ENCODE assay signal across 1 cellular context in the genomic region with DNA sequence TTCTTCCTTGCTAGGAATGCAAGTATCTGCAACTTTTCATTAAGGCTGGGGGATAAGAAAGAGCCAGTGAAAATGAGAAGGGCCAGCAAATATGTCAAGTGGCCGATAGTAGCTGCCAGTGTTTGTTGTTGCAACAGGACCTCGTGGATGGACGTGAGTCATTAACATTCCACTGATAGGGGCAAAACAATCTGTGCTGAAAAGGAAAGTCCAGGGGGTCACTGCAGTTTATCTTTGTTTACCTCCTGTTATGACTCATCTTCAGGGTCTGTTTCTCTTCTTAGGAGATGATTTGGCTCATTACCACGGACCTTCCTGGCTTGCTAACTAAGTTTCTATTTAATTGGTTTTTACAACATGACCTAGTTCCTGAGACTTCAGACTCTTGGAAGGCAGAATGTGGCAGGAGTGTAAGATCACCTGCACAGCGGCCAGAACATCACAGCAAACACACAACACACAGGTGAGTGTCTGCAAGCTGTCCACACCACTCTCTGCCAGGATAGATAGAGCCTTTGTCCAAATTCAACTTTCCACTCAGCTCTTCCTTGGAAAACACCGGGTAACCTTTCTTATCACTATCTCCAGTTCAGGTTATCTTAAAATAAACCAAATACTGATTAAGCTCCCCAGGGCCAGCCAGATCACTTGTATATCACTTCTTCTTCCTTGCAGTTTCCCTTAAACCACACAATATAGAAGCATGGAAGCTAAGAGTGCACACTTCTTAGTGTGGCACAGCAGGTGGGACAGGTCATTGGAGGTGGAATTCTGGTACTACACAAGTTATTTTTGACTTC.
TF ChIP-seq lines count a peak whose summit lies in the region.

No MANE protein-coding gene starts in this region.

TF ChIP-seq in HepG2, 621 proteins besides CTCF, POLR2A, EP300 and RAD21 (continued from another document and continues in another):
- TF ChIP-seq, protein P1, sequence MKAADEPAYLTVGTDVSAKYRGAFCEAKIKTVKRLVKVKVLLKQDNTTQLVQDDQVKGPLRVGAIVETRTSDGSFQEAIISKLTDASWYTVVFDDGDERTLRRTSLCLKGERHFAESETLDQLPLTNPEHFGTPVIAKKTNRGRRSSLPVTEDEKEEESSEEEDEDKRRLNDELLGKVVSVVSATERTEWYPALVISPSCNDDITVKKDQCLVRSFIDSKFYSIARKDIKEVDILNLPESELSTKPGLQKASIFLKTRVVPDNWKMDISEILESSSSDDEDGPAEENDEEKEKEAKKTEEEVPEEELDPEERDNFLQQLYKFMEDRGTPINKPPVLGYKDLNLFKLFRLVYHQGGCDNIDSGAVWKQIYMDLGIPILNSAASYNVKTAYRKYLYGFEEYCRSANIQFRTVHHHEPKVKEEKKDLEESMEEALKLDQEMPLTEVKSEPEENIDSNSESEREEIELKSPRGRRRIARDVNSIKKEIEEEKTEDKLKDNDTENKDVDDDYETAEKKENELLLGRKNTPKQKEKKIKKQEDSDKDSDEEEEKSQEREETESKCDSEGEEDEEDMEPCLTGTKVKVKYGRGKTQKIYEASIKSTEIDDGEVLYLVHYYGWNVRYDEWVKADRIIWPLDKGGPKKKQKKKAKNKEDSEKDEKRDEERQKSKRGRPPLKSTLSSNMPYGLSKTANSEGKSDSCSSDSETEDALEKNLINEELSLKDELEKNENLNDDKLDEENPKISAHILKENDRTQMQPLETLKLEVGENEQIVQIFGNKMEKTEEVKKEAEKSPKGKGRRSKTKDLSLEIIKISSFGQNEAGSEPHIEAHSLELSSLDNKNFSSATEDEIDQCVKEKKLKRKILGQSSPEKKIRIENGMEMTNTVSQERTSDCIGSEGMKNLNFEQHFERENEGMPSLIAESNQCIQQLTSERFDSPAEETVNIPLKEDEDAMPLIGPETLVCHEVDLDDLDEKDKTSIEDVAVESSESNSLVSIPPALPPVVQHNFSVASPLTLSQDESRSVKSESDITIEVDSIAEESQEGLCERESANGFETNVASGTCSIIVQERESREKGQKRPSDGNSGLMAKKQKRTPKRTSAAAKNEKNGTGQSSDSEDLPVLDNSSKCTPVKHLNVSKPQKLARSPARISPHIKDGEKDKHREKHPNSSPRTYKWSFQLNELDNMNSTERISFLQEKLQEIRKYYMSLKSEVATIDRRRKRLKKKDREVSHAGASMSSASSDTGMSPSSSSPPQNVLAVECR (CRISPR knock-in tag; IDR thresholded peaks at IDR 0.05; ENCODE audit: borderline replicate concordance): peak; percentile 24; the same call in 1 of the 2 replicates
- TF ChIP-seq, protein P2, sequence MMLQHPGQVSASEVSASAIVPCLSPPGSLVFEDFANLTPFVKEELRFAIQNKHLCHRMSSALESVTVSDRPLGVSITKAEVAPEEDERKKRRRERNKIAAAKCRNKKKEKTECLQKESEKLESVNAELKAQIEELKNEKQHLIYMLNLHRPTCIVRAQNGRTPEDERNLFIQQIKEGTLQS (CRISPR knock-in tag; IDR thresholded peaks at IDR 0.05): peak; percentile 95
- TF ChIP-seq ZNF530 (CRISPR knock-in tag; IDR thresholded peaks at IDR 0.05; ENCODE audit: low read depth) (no peak), MIER3 (CRISPR knock-in tag; IDR thresholded peaks at IDR 0.05; ENCODE audit: borderline replicate concordance) (peak; percentile 76; the same call in 1 of the 2 replicates), RXRB (CRISPR knock-in tag; IDR thresholded peaks at IDR 0.05; ENCODE audit: borderline replicate concordance) (peak; percentile 96), MIXL1 (CRISPR knock-in tag; IDR thresholded peaks at IDR 0.05) (peak; percentile 94), CREB1 (IDR thresholded peaks at IDR 0.05) (peak; percentile 41; the same call in 1 of the 2 replicates), CREB1 (CRISPR knock-in tag; IDR thresholded peaks at IDR 0.05) (peak; percentile 46; the same call in 1 of the 2 replicates), ISL2 (CRISPR knock-in tag; IDR thresholded peaks at IDR 0.05) (peak; percentile 79), SRSF4 (IDR thresholded peaks at IDR 0.05; ENCODE audit: low read depth, low read length, poor library complexity, severe bottlenecking) (no peak), KDM4B (CRISPR knock-in tag; IDR thresholded peaks at IDR 0.05) (peak; percentile 87), ZBTB20 (CRISPR knock-in tag; IDR thresholded peaks at IDR 0.05; ENCODE audit: borderline replicate concordance, low read depth) (no peak), FOXK1 (CRISPR knock-in tag; IDR thresholded peaks at IDR 0.05; ENCODE audit: borderline replicate concordance, low read depth) (peak; percentile 93), FOXP1 (IDR thresholded peaks at IDR 0.05) (peak; percentile 88), FOXP1 (CRISPR knock-in tag; IDR thresholded peaks at IDR 0.05) (peak; percentile 97), PHF8 (CRISPR knock-in tag; IDR thresholded peaks at IDR 0.05) (no peak), ZNF292 (CRISPR knock-in tag; IDR thresholded peaks at IDR 0.05; ENCODE audit: borderline replicate concordance, low read depth) (no peak), PHF5A (CRISPR knock-in tag; IDR thresholded peaks at IDR 0.05; ENCODE audit: low read depth, unreplicated experiment) (peak; percentile 68), ATF2 (CRISPR knock-in tag; IDR thresholded peaks at IDR 0.05) (peak; percentile 39; the same call in 1 of the 2 replicates), ZNF7 (CRISPR knock-in tag; IDR thresholded peaks at IDR 0.05) (no peak), SP5 (CRISPR knock-in tag; IDR thresholded peaks at IDR 0.05; ENCODE audit: borderline replicate concordance, low read depth) (0 out of 2 replicates have a peak, but pooled peaks have one; percentile 48), NKX3-1 (CRISPR knock-in tag; IDR thresholded peaks at IDR 0.05) (peak; percentile 57; the same call in 1 of the 2 replicates), ARNTL (CRISPR knock-in tag; IDR thresholded peaks at IDR 0.05) (no peak; the same call in 1 of the 2 replicates), NR2F6 (IDR thresholded peaks at IDR 0.05) (peak; percentile 59), NR2F6 (CRISPR knock-in tag; IDR thresholded peaks at IDR 0.05) (peak; percentile 80), THAP8 (CRISPR knock-in tag; IDR thresholded peaks at IDR 0.05; ENCODE audit: borderline replicate concordance) (no peak)
- TF ChIP-seq, protein P3, sequence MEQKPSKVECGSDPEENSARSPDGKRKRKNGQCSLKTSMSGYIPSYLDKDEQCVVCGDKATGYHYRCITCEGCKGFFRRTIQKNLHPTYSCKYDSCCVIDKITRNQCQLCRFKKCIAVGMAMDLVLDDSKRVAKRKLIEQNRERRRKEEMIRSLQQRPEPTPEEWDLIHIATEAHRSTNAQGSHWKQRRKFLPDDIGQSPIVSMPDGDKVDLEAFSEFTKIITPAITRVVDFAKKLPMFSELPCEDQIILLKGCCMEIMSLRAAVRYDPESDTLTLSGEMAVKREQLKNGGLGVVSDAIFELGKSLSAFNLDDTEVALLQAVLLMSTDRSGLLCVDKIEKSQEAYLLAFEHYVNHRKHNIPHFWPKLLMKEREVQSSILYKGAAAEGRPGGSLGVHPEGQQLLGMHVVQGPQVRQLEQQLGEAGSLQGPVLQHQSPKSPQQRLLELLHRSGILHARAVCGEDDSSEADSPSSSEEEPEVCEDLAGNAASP (CRISPR knock-in tag; IDR thresholded peaks at IDR 0.05; ENCODE audit: borderline replicate concordance): peak; percentile 82; the same call in 1 of the 2 replicates
- TF ChIP-seq, protein P4, sequence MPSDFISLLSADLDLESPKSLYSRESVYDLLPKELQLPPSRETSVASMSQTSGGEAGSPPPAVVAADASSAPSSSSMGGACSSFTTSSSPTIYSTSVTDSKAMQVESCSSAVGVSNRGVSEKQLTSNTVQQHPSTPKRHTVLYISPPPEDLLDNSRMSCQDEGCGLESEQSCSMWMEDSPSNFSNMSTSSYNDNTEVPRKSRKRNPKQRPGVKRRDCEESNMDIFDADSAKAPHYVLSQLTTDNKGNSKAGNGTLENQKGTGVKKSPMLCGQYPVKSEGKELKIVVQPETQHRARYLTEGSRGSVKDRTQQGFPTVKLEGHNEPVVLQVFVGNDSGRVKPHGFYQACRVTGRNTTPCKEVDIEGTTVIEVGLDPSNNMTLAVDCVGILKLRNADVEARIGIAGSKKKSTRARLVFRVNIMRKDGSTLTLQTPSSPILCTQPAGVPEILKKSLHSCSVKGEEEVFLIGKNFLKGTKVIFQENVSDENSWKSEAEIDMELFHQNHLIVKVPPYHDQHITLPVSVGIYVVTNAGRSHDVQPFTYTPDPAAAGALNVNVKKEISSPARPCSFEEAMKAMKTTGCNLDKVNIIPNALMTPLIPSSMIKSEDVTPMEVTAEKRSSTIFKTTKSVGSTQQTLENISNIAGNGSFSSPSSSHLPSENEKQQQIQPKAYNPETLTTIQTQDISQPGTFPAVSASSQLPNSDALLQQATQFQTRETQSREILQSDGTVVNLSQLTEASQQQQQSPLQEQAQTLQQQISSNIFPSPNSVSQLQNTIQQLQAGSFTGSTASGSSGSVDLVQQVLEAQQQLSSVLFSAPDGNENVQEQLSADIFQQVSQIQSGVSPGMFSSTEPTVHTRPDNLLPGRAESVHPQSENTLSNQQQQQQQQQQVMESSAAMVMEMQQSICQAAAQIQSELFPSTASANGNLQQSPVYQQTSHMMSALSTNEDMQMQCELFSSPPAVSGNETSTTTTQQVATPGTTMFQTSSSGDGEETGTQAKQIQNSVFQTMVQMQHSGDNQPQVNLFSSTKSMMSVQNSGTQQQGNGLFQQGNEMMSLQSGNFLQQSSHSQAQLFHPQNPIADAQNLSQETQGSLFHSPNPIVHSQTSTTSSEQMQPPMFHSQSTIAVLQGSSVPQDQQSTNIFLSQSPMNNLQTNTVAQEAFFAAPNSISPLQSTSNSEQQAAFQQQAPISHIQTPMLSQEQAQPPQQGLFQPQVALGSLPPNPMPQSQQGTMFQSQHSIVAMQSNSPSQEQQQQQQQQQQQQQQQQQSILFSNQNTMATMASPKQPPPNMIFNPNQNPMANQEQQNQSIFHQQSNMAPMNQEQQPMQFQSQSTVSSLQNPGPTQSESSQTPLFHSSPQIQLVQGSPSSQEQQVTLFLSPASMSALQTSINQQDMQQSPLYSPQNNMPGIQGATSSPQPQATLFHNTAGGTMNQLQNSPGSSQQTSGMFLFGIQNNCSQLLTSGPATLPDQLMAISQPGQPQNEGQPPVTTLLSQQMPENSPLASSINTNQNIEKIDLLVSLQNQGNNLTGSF (CRISPR knock-in tag; IDR thresholded peaks at IDR 0.05): no peak
- TF ChIP-seq, protein P5, sequence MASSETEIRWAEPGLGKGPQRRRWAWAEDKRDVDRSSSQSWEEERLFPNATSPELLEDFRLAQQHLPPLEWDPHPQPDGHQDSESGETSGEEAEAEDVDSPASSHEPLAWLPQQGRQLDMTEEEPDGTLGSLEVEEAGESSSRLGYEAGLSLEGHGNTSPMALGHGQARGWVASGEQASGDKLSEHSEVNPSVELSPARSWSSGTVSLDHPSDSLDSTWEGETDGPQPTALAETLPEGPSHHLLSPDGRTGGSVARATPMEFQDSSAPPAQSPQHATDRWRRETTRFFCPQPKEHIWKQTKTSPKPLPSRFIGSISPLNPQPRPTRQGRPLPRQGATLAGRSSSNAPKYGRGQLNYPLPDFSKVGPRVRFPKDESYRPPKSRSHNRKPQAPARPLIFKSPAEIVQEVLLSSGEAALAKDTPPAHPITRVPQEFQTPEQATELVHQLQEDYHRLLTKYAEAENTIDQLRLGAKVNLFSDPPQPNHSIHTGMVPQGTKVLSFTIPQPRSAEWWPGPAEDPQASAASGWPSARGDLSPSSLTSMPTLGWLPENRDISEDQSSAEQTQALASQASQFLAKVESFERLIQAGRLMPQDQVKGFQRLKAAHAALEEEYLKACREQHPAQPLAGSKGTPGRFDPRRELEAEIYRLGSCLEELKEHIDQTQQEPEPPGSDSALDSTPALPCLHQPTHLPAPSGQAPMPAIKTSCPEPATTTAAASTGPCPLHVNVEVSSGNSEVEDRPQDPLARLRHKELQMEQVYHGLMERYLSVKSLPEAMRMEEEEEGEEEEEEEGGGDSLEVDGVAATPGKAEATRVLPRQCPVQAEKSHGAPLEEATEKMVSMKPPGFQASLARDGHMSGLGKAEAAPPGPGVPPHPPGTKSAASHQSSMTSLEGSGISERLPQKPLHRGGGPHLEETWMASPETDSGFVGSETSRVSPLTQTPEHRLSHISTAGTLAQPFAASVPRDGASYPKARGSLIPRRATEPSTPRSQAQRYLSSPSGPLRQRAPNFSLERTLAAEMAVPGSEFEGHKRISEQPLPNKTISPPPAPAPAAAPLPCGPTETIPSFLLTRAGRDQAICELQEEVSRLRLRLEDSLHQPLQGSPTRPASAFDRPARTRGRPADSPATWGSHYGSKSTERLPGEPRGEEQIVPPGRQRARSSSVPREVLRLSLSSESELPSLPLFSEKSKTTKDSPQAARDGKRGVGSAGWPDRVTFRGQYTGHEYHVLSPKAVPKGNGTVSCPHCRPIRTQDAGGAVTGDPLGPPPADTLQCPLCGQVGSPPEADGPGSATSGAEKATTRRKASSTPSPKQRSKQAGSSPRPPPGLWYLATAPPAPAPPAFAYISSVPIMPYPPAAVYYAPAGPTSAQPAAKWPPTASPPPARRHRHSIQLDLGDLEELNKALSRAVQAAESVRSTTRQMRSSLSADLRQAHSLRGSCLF (CRISPR knock-in tag; IDR thresholded peaks at IDR 0.05; ENCODE audit: borderline replicate concordance): no peak
- TF ChIP-seq, protein P6, sequence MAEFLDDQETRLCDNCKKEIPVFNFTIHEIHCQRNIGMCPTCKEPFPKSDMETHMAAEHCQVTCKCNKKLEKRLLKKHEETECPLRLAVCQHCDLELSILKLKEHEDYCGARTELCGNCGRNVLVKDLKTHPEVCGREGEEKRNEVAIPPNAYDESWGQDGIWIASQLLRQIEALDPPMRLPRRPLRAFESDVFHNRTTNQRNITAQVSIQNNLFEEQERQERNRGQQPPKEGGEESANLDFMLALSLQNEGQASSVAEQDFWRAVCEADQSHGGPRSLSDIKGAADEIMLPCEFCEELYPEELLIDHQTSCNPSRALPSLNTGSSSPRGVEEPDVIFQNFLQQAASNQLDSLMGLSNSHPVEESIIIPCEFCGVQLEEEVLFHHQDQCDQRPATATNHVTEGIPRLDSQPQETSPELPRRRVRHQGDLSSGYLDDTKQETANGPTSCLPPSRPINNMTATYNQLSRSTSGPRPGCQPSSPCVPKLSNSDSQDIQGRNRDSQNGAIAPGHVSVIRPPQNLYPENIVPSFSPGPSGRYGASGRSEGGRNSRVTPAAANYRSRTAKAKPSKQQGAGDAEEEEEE (CRISPR knock-in tag; IDR thresholded peaks at IDR 0.05; ENCODE audit: borderline replicate concordance): no peak
